9 cellular contexts compared by ENCODE assay signal in the genomic region with DNA sequence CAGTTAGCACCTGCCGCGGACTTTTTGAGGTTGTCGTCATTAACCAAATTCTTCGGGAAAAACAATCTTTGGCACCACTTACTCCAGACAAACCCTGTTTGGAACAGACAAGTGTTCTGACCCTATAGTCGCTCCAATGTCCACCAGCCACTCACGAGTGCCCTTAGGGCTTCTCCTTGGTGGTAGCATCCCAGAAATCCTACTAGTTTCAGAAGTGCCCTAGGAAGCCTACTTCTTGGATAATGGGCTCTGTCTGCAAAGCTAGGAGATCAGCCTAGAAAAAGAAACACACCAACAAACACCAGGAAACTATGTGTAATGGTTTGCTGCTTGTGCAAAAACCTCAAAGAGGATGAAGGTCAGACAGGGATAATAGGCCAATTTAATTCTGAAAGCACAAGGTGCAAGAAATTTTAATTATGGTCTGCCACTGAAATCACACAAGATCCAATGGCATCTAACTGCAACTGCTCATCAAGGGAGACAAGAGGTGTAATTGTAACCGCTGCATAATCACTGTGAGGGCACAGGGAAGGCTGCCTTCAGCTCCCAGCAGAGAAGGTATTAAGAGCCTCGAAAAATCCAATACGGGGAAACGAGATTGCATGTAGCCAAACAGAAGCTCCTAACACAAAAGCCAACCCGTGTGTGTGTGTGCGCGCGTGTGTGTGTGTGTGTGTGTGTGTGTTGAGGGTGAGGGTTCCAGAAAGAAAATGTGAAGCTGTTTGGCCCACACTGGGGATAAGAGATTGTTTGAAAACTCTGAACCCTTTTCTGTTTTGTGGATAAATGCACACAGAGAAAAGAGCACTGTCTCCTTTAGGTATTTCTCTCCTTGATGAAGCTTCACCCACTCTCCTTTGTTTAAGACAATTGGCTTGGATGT. TPM values are rescaled to one million over a fixed set of nuclear protein-coding genes. Genes with fewer than 3 reads are reported as not detected.
A peak's percentile ranks its signal among the peaks of the same experiment; 100 is the strongest.
DNase-seq lines count a peak whose midpoint lies in the region; ATAC-seq, FAIRE-seq and TF ChIP-seq lines count a peak whose summit lies in the region.
"Had no signal": no experiment of that assay in that cellular context is flagged by ENCODE, and none has a peak within 500 bp of the region (broad histone marks: within the 10 kb centered on the region; RNA-seq: fewer than 3 reads in every experiment).

No MANE protein-coding gene starts in this region.

- H3K27ac ChIP-seq in endothelial cell of umbilical vein (ENCODE audit: insufficient read depth, low read depth, low read length) = peak overlapping the region; percentile 85

- intact Hi-C loops in endothelial cell of umbilical vein (cut with micrococcal nuclease) = loop anchor here (1.0 to 5.0 kb wide), 2 partner anchors 9 to 378 kb away; no protein-coding TSS in a partner anchor

- H3K4me1 Mint-ChIP-seq in activated CD8-positive, alpha-beta memory T cell treated with anti-CD3 and anti-CD28 coated beads, Interleukin-2, amount 10 ng/mL, durations not matched to agents 7 days and 5 days = peaks cover 9% of the 10 kb centered on the region

- peak overlapping the region; percentile 81 for H3K4me2 ChIP-seq in endothelial cell of umbilical vein (ENCODE audit: insufficient read depth, low read length)

- H3K79me2 ChIP-seq in endothelial cell of umbilical vein (ENCODE audit: control insufficient read depth, insufficient read depth, low read length) = peaks cover 57% of the 10 kb centered on the region

- dilution Hi-C loops in endothelial cell of umbilical vein (cut with MboI; ENCODE audit: extremely low pct_ligation_motif_present, low sequenced_read_pairs) = no loop called here

- peaks cover 0 to 3% of the 10 kb centered on the region in 2 experiments for H3K36me3 ChIP-seq in endothelial cell of umbilical vein (ENCODE audit: control insufficient read depth in 2 of 2, extremely low read depth in 1 of 2, insufficient read depth in 2 of 2, low read length in 2 of 2)

- H3K4me3 ChIP-seq in AG09309 (ENCODE audit: control insufficient read depth, low read depth, low read length) (peak overlapping the region; percentile 74), endothelial cell of umbilical vein (replicated peaks in 1 of 3; ENCODE audit: insufficient read depth in 1 of 3, low read depth in 1 of 3, low read length in 3 of 3) (peak overlapping the region; percentile 67 to 100 (median 93))

- H3K9me3 Mint-ChIP-seq in activated CD8-positive, alpha-beta memory T cell treated with anti-CD3 and anti-CD28 coated beads, Interleukin-2, amount 10 ng/mL, durations not matched to agents 7 days and 5 days (ENCODE audit: low read depth) = no peaks in the 10 kb centered on the region

- no peaks in the 10 kb centered on the region for H3K27me3 ChIP-seq in endothelial cell of umbilical vein (ENCODE audit: control insufficient read depth in 2 of 2, insufficient read depth in 2 of 2, low read length in 2 of 2)
- H3K27me3 ChIP-seq: foreskin keratinocyte had no signal

- H3K9ac ChIP-seq in endothelial cell of umbilical vein (replicated peaks; ENCODE audit: extremely low read depth, insufficient read depth, low read length) = peak overlapping the region; percentile 98

- POLR2A ChIA-PET in endothelial cell of umbilical vein (lab: Charles Lee) = interaction anchor here (0.6 to 4.2 kb wide), 6 partner anchors 16 to 375 kb away, joined by 3 to 83 read pairs (median 8); no protein-coding TSS in a partner anchor

- CTCF ChIA-PET in endothelial cell of umbilical vein (lab: Charles Lee) = interaction anchor here (1.0 to 6.1 kb wide), 10 partner anchors 9 to 116 kb away, joined by 3 to 66 read pairs (median 6); no protein-coding TSS in a partner anchor
- CTCF ChIA-PET in activated CD8-positive, alpha-beta memory T cell treated with anti-CD3 and anti-CD28 coated beads, Interleukin-2, amount 10 ng/mL, durations not matched to agents 7 days and 5 days (lab: Charles Lee) = no interaction called here

- ATAC-seq in HG03442 (IDR thresholded peaks at IDR 0.05; ENCODE audit: unreplicated experiment) = no peak
- ATAC-seq in activated CD8-positive, alpha-beta memory T cell treated with anti-CD3 and anti-CD28 coated beads, Interleukin-2, amount 10 ng/mL, durations not matched to agents 7 days and 5 days = no peak

- peaks cover 58% of the 10 kb centered on the region for H3K27me3 Mint-ChIP-seq in activated CD8-positive, alpha-beta memory T cell treated with anti-CD3 and anti-CD28 coated beads, Interleukin-2, amount 10 ng/mL, durations not matched to agents 7 days and 5 days

- peak; percentile 71 for FAIRE-seq in endothelial cell of umbilical vein (lab: Jason Lieb, UNC)

- no peaks in the 10 kb centered on the region for H3K9me3 ChIP-seq in endothelial cell of umbilical vein (replicated peaks; ENCODE audit: control insufficient read depth, insufficient read depth, low read length)

- in situ Hi-C loops in KBM-7 (cut with MboI; ENCODE audit: low pct_unique_long_range_greater_than_20kb, low sequenced_read_pairs) = no loop called here

- no peaks in the 10 kb centered on the region for H3K36me3 Mint-ChIP-seq in activated CD8-positive, alpha-beta memory T cell treated with anti-CD3 and anti-CD28 coated beads, Interleukin-2, amount 10 ng/mL, durations not matched to agents 7 days and 5 days

- no peaks in the 10 kb centered on the region for H3K9me1 ChIP-seq in endothelial cell of umbilical vein (replicated peaks; ENCODE audit: control insufficient read depth, extremely low read depth, insufficient read depth, low read length)

- peaks cover 29% of the 10 kb centered on the region for H3K4me1 ChIP-seq in endothelial cell of umbilical vein (ENCODE audit: control insufficient read depth, extremely low read depth, insufficient read depth, low read length)

- BruUV-seq in endothelial cell of umbilical vein (replicated peaks; lab: Mats Ljungman, UMichigan) = no TSS peak

- H3K27ac Mint-ChIP-seq in activated CD8-positive, alpha-beta memory T cell treated with anti-CD3 and anti-CD28 coated beads, Interleukin-2, amount 10 ng/mL, durations not matched to agents 7 days and 5 days = no peak overlapping the region

- H2AFZ ChIP-seq in endothelial cell of umbilical vein (ENCODE audit: low read depth, low read length) = no peak overlapping the region

- TF ChIP-seq CTCF in AG09309 (IDR thresholded peaks at IDR 0.05; ENCODE audit: control insufficient read depth, insufficient read depth, low read depth, low read length, missing control alignments) = no peak
- no peak for TF ChIP-seq CTCF in endothelial cell of umbilical vein (IDR thresholded peaks at IDR 0.05; ENCODE audit: extremely low read depth in 1 of 2, insufficient read depth in 1 of 2, low read depth in 1 of 2, low read length in 2 of 2)

- no peak overlapping the region for H3K4me3 Mint-ChIP-seq in activated CD8-positive, alpha-beta memory T cell treated with anti-CD3 and anti-CD28 coated beads, Interleukin-2, amount 10 ng/mL, durations not matched to agents 7 days and 5 days

- peaks cover 3% of the 10 kb centered on the region for H4K20me1 ChIP-seq in endothelial cell of umbilical vein (replicated peaks; ENCODE audit: control insufficient read depth, extremely low read depth, insufficient read depth, low read length)

- no peak for TF ChIP-seq POLR2A in endothelial cell of umbilical vein (IDR thresholded peaks at IDR 0.05; ENCODE audit: low read depth, low read length)

- DNase-seq in AG09309 (ENCODE audit: low read depth) (no peak), NCI-H2107 treated with DMSO at 0.1 percent for 48 hours (lab: John Stamatoyannopoulos, UW; ENCODE audit: unreplicated experiment) (peak; percentile 53), endothelial cell of umbilical vein (ENCODE audit: low read depth, low spot score) (peak; percentile 61), myocyte (ENCODE audit: low read depth) (peak; percentile 6), KBM-7 (no peak), SIG-M5 treated with dmso at 0.1 percent for 504 hours (lab: John Stamatoyannopoulos, UW; ENCODE audit: unreplicated experiment) (no peak)
- DNase-seq in activated CD8-positive, alpha-beta memory T cell treated with anti-CD3 and anti-CD28 coated beads, Interleukin-2, amount 10 ng/mL, durations not matched to agents 7 days and 5 days = no peak

TF ChIP-seq in endothelial cell of umbilical vein, 7 proteins besides CTCF, POLR2A, EP300 and RAD21:
- no peak for TF ChIP-seq FOS (IDR thresholded peaks at IDR 0.05; ENCODE audit: borderline replicate concordance, insufficient read depth, low read length)
- TF ChIP-seq MYC (IDR thresholded peaks at IDR 0.05; ENCODE audit: low read depth, low read length) = no peak
- no peak for TF ChIP-seq JUN (IDR thresholded peaks at IDR 0.05; ENCODE audit: borderline replicate concordance, insufficient read depth, insufficient read length, low read depth)
- no peak for TF ChIP-seq EZH2 (IDR thresholded peaks at IDR 0.05; ENCODE audit: borderline replicate concordance, low read depth, low read length, severe bottlenecking)
- no peak for TF ChIP-seq GATA2 (IDR thresholded peaks at IDR 0.05; ENCODE audit: insufficient read depth, insufficient read length, low read depth, low read length)
- no peak for TF ChIP-seq POLR2AphosphoS5 (IDR thresholded peaks at IDR 0.05; ENCODE audit: insufficient read depth, low read depth, low read length)
- TF ChIP-seq, protein P1, sequence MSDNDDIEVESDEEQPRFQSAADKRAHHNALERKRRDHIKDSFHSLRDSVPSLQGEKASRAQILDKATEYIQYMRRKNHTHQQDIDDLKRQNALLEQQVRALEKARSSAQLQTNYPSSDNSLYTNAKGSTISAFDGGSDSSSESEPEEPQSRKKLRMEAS (IDR thresholded peaks at IDR 0.05; ENCODE audit: insufficient read depth, insufficient read length) = no peak

RNA-seq across cellular contexts. Expression of a gene that starts 2.2 kb away (rescaled TPM):
- total RNA-seq in endothelial cell of umbilical vein = 163 and 199 TPM in 2 replicates
- polyA plus RNA-seq in endothelial cell of umbilical vein = 121 and 122 TPM in 2 replicates
- polyA plus RNA-seq in endothelial cell of umbilical vein (2011; cell fraction: cytosol; rRNA removed) = 113 and 126 TPM in 2 replicates
- polyA plus RNA-seq in endothelial cell of umbilical vein (2011; cell fraction: nucleus; rRNA removed) = 190 and 208 TPM in 2 replicates
- polyA plus RNA-seq in endothelial cell of umbilical vein (2012) = 109 and 154 TPM in 2 replicates
- polyA minus RNA-seq in endothelial cell of umbilical vein = 342 and 361 TPM in 2 replicates
- polyA minus RNA-seq in endothelial cell of umbilical vein (2011; cell fraction: cytosol; rRNA and poly(A)+ RNA removed) = 20.7 TPM
- 274 and 359 TPM in 2 replicates for polyA minus RNA-seq in endothelial cell of umbilical vein (2011; cell fraction: nucleus; rRNA and poly(A)+ RNA removed)
- 34.7 and 46.5 TPM in 2 replicates for total RNA-seq in myocyte
- 68.2 TPM for polyA plus RNA-seq in myocyte (2012)
- total RNA-seq in activated CD8-positive, alpha-beta memory T cell treated with anti-CD3 and anti-CD28 coated beads, Interleukin-2, amount 10 ng/mL, durations not matched to agents 7 days and 5 days = not detected

Comparison
In these comparisons a context has a peak if more than half of its experiments do, and no peak if none do; other contexts are left out.
1. DNase-seq: peak in NCI-H2107 treated with DMSO at 0.1 percent for 48 hours (single experiment), endothelial cell of umbilical vein (single experiment) and myocyte (single experiment); none in AG09309 (single experiment), KBM-7 (single experiment), activated CD8-positive, alpha-beta memory T cell treated with anti-CD3 and anti-CD28 coated beads, Interleukin-2, amount 10 ng/mL, durations not matched to agents 7 days and 5 days (single experiment) and SIG-M5 treated with dmso at 0.1 percent for 504 hours (single experiment).
2. RNA of a gene that starts 2.2 kb away (total RNA-seq): 163 to 199 TPM in endothelial cell of umbilical vein and 34.7 to 46.5 TPM in myocyte; not detected in activated CD8-positive, alpha-beta memory T cell treated with anti-CD3 and anti-CD28 coated beads, Interleukin-2, amount 10 ng/mL, durations not matched to agents 7 days and 5 days; every median in the first group is over 10 times any median in the second.